23 cellular contexts compared by ENCODE assay signal in genomic region chr4:184111433-184111832, GRCh38.
"Had no signal": no experiment of that assay in that cellular context is flagged by ENCODE, and none has a peak within 500 bp of the region (broad histone marks: within the 10 kb centered on the region; RNA-seq: fewer than 3 reads in every experiment).

No MANE protein-coding gene starts in this region.

- H3K4me3 ChIP-seq: MG63 had no signal

- H3K9me3 ChIP-seq: MG63, SK-N-SH had no signal

- H3K36me3 ChIP-seq: MG63 had no signal

- DNase-seq: IMR-90, Karpas-422, KG1, MG63, NCI-H1092, NCI-H1105 treated with DMSO at 0.1 percent for 48 hours, NCI-H1417 treated with DMSO at 0.1 percent for 48 hours, NCI-H146, NCI-H1694 treated with DMSO at 0.1 percent for 48 hours, NCI-H1930, NCI-H2081, NCI-H2171, NCI-H226, NCI-H446, NCI-H510A, NCI-H524 treated with DMSO at 0.1 percent for 48 hours, NCI-H69, NCI-H774, RPMI8226, SHP77, SK-N-SH, SW 1271 had no signal

- H3K9ac ChIP-seq: SK-N-SH had no signal

- H3K4me2 ChIP-seq: SK-N-SH had no signal

- H3K27ac ChIP-seq: HL-60 had no signal

- H3K27me3 ChIP-seq: MG63 had no signal
